In genomic region chrX:132219343-132219768, GRCh38 we compare ENCODE assay signal across 8 cellular contexts. TPM values are rescaled to one million over a fixed set of nuclear protein-coding genes. Genes with fewer than 3 reads are reported as not detected.
A peak's percentile ranks its signal among the peaks of the same experiment; 100 is the strongest.
DNase-seq lines count a peak whose midpoint lies in the region; TF ChIP-seq lines count a peak whose summit lies in the region.

Gene RAP2C, minus strand, starts transcription at chrX:132219447. Its CDS starts 2,179 bp downstream, at chrX:132217268.

- H4K20me1 ChIP-seq in GM23248 (ENCODE audit: insufficient read depth) = no peaks in the 10 kb centered on the region
- no peaks in the 10 kb centered on the region; the same call in 1 of the 2 replicates for H4K20me1 ChIP-seq in KMS-11 (ENCODE audit: insufficient read depth)

- CTCF ChIA-PET in RWPE1 (lab: Yijun Ruan, JAX) = interaction anchor here (0.6 to 1.1 kb wide), 6 partner anchors 11 to 378 kb away, joined by 3 to 4 read pairs (median 3); no protein-coding TSS in a partner anchor

- H3K36me3 ChIP-seq in GM23248 (ENCODE audit: low read depth) (no peaks in the 10 kb centered on the region), KMS-11 (ENCODE audit: insufficient read depth) (no peaks in the 10 kb centered on the region)

- in situ Hi-C loops in GM23248 (cut with MboI) = no loop called here

- peak within 1 kb of the TSS; percentile 88 for H3K27ac ChIP-seq in GM23248
- H3K27ac ChIP-seq in KMS-11 = peak within 1 kb of the TSS; percentile 79
- H3K27ac ChIP-seq in RWPE1 = peak within 1 kb of the TSS; percentile 91
- peak within 1 kb of the TSS; percentile 10 for H3K27ac ChIP-seq in temporal lobe (ENCODE audit: low read depth, low read length)

- no peaks in the 10 kb centered on the region for H3K9me3 ChIP-seq in GM23248 (ENCODE audit: low read depth)

- H3K27me3 Mint-ChIP-seq in nephron progenitor cell (ENCODE audit: low read depth, poor library complexity) = no peaks in the 10 kb centered on the region

- TF ChIP-seq CTCF in KMS-11 (conservative IDR thresholded peaks at IDR 0.05; ENCODE audit: low read depth, low read length) (peak; percentile 8; the same call in 1 of the 2 replicates), RWPE1 (conservative IDR thresholded peaks at IDR 0.05; ENCODE audit: low read depth) (peak; percentile 59), fibroblast of villous mesenchyme (IDR thresholded peaks at IDR 0.05; ENCODE audit: insufficient read depth, low read depth, low read length) (peak; percentile 53), nephron progenitor cell (IDR thresholded peaks at IDR 0.05) (peak; percentile 54)

- H3K79me2 ChIP-seq in GM23248 (ENCODE audit: insufficient read depth) = peaks cover 19% of the 10 kb centered on the region
- H3K79me2 ChIP-seq in KMS-11 (ENCODE audit: insufficient read depth, low read depth) = peaks cover 19% of the 10 kb centered on the region

- H3K27me3 ChIP-seq in GM23248 (replicated peaks; ENCODE audit: insufficient read depth) = no peaks in the 10 kb centered on the region
- no peaks in the 10 kb centered on the region for H3K27me3 ChIP-seq in KMS-11 (ENCODE audit: insufficient read depth, low read depth)

- no peaks in the 10 kb centered on the region for H3K9me2 ChIP-seq in GM23248 (ENCODE audit: insufficient read depth)

- H3K4me3 ChIP-seq in GM23248 = peak within 1 kb of the TSS; percentile 97
- H3K4me3 ChIP-seq in KMS-11 (IDR thresholded peaks at IDR 0.05; ENCODE audit: insufficient read depth, low read depth, low read length) = no peak within 1 kb of the TSS
- peak within 1 kb of the TSS; percentile 71 for H3K4me3 ChIP-seq in fibroblast of villous mesenchyme (ENCODE audit: low read depth, low read length)

- peaks cover 12% of the 10 kb centered on the region; the same call in 1 of the 2 replicates for H3K4me1 ChIP-seq in GM23248 (ENCODE audit: insufficient read depth)
- peaks cover 27% of the 10 kb centered on the region for H3K4me1 ChIP-seq in KMS-11 (ENCODE audit: low read depth, poor library complexity, severe bottlenecking)

- H2AFZ ChIP-seq in GM23248 (peak within 1 kb of the TSS; percentile 94), KMS-11 (ENCODE audit: low read depth) (peak within 1 kb of the TSS; percentile 64)

- POLR2A ChIA-PET in RWPE1 (lab: Yijun Ruan, JAX; ENCODE audit: low non-redundant PET) = no interaction called here

- H3F3A ChIP-seq in GM23248 (ENCODE audit: insufficient read depth) = 0 out of 2 replicates have a peak, but pooled peaks cover 5% of the 10 kb centered on the region

- H3K9me3 Mint-ChIP-seq in nephron progenitor cell = no peaks in the 10 kb centered on the region

- peak within 1 kb of the TSS; percentile 93 for H3K27ac Mint-ChIP-seq in nephron progenitor cell

- DNase-seq in EL = peak; percentile 63
- peak; percentile 81 for DNase-seq in GM23248
- peak; percentile 52 for DNase-seq in RWPE1 (ENCODE audit: low spot score)
- peak; percentile 85 for DNase-seq in activated effector memory CD4-positive, alpha-beta T cell treated with anti-CD3 and anti-CD28 coated beads, Interleukin-2, amount 50 U/mL, for 16 hours
- DNase-seq in fibroblast of villous mesenchyme (ENCODE audit: low read depth) = peak; percentile 78
- peak; percentile 77 for DNase-seq in nephron progenitor cell

- H3K36me3 Mint-ChIP-seq in nephron progenitor cell (ENCODE audit: low read depth) = peaks cover 8% of the 10 kb centered on the region

- WGBS in GM23248 (ENCODE audit: low coverage in 1 of 2, low lambda C conversion rate in 2 of 2, missing lambda C conversion rate in 2 of 2), 2 experiments = 0% methylated on average over 4 to 5 of the region's 6 CpGs

- H3K9ac ChIP-seq in GM23248 (peak within 1 kb of the TSS; percentile 96), KMS-11 (peak within 1 kb of the TSS; percentile 76)

- H3K4me2 ChIP-seq in GM23248 (ENCODE audit: unreplicated experiment) (peak within 1 kb of the TSS; percentile 86), KMS-11 (peak within 1 kb of the TSS; percentile 95)

- H3K4me3 Mint-ChIP-seq in nephron progenitor cell = peak within 1 kb of the TSS; percentile 93

- H3K4me1 Mint-ChIP-seq in nephron progenitor cell = peaks cover 48% of the 10 kb centered on the region

RNA-seq across cellular contexts. Expression of gene RAP2C, which starts in this region (rescaled TPM):
- total RNA-seq in GM23248 (2014; rRNA removed; shearing (Covaris generic)) = 18.3 and 21.2 TPM in 2 replicates
- polyA plus RNA-seq in GM23248 (2016; fragmentation: Nextera tagmentation; extraction: Ambion mirVana) = 15.2 and 15.7 TPM in 2 replicates
- total RNA-seq in fibroblast of villous mesenchyme (24.2 and 30.2 TPM in 2 replicates), temporal lobe (12.8 TPM)

Comparison
In these comparisons a context has a peak if more than half of its experiments do, and no peak if none do; other contexts are left out.
1. H3K27ac ChIP-seq: peak in every context shown above with its lines; median percentile 91 in RWPE1; 88 in GM23248; 79 in KMS-11; 10 in temporal lobe.
2. CTCF ChIP-seq: peak in every context shown above with its lines; median percentile 59 in RWPE1; 54 in nephron progenitor cell; 53 in fibroblast of villous mesenchyme; 8 in KMS-11.